In the genomic region with DNA sequence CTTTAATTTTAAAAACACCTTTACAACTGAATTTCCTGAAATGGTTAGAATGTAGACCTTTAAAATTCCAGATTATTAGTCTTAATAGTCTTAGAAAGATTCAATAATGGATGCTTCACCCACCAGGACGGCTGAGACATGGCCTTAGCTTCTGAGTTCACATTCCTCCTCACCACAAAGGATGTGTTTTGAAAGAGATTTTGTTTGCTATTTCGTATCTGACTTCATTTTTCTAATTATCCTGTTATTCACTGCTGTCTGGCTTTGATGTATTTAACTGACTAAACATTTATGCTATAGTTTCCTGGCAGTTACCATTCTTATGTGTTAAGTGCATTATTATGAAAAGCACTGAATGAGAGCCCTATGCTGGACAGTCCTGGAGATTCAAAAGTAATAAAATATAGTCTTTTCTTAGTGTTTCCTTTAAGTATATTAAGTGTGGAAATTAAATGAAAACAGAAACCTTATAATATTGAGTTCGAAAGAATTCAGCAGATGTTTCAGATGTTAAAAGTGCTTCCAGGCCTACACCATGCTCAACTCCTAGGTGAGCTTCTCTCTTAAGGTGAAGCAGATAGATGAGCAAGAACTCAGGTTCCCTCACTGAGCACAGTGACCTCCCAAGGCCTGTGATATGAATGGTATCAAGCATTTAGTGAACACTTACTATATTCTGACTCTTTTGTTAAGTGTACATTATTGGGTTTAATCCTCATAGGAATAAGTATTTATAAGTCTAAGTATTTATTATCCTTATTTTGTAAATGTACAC, we compare ENCODE assay signal across 2 cellular contexts.
TF ChIP-seq lines count a peak whose summit lies in the region.

No MANE protein-coding gene starts in this region.

TF ChIP-seq in HepG2, 621 proteins besides CTCF, POLR2A, EP300 and RAD21 (continued from another document):
- TF ChIP-seq ZNF737 (CRISPR knock-in tag; IDR thresholded peaks at IDR 0.05; ENCODE audit: borderline replicate concordance): no peak
- no peak for TF ChIP-seq AHR (CRISPR knock-in tag; IDR thresholded peaks at IDR 0.05)
- no peak for TF ChIP-seq ZNF775 (CRISPR knock-in tag; IDR thresholded peaks at IDR 0.05; ENCODE audit: borderline replicate concordance)
- TF ChIP-seq, protein P1, sequence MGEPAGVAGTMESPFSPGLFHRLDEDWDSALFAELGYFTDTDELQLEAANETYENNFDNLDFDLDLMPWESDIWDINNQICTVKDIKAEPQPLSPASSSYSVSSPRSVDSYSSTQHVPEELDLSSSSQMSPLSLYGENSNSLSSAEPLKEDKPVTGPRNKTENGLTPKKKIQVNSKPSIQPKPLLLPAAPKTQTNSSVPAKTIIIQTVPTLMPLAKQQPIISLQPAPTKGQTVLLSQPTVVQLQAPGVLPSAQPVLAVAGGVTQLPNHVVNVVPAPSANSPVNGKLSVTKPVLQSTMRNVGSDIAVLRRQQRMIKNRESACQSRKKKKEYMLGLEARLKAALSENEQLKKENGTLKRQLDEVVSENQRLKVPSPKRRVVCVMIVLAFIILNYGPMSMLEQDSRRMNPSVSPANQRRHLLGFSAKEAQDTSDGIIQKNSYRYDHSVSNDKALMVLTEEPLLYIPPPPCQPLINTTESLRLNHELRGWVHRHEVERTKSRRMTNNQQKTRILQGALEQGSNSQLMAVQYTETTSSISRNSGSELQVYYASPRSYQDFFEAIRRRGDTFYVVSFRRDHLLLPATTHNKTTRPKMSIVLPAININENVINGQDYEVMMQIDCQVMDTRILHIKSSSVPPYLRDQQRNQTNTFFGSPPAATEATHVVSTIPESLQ (CRISPR knock-in tag; conservative IDR thresholded peaks at IDR 0.05): no peak
- TF ChIP-seq, protein P2, sequence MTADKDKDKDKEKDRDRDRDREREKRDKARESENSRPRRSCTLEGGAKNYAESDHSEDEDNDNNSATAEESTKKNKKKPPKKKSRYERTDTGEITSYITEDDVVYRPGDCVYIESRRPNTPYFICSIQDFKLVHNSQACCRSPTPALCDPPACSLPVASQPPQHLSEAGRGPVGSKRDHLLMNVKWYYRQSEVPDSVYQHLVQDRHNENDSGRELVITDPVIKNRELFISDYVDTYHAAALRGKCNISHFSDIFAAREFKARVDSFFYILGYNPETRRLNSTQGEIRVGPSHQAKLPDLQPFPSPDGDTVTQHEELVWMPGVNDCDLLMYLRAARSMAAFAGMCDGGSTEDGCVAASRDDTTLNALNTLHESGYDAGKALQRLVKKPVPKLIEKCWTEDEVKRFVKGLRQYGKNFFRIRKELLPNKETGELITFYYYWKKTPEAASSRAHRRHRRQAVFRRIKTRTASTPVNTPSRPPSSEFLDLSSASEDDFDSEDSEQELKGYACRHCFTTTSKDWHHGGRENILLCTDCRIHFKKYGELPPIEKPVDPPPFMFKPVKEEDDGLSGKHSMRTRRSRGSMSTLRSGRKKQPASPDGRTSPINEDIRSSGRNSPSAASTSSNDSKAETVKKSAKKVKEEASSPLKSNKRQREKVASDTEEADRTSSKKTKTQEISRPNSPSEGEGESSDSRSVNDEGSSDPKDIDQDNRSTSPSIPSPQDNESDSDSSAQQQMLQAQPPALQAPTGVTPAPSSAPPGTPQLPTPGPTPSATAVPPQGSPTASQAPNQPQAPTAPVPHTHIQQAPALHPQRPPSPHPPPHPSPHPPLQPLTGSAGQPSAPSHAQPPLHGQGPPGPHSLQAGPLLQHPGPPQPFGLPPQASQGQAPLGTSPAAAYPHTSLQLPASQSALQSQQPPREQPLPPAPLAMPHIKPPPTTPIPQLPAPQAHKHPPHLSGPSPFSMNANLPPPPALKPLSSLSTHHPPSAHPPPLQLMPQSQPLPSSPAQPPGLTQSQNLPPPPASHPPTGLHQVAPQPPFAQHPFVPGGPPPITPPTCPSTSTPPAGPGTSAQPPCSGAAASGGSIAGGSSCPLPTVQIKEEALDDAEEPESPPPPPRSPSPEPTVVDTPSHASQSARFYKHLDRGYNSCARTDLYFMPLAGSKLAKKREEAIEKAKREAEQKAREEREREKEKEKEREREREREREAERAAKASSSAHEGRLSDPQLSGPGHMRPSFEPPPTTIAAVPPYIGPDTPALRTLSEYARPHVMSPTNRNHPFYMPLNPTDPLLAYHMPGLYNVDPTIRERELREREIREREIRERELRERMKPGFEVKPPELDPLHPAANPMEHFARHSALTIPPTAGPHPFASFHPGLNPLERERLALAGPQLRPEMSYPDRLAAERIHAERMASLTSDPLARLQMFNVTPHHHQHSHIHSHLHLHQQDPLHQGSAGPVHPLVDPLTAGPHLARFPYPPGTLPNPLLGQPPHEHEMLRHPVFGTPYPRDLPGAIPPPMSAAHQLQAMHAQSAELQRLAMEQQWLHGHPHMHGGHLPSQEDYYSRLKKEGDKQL (CRISPR knock-in tag; IDR thresholded peaks at IDR 0.05; ENCODE audit: low read depth): no peak
- no peak for TF ChIP-seq SNAI1 (CRISPR knock-in tag; IDR thresholded peaks at IDR 0.05; ENCODE audit: borderline replicate concordance)
- TF ChIP-seq ZNF230 (CRISPR knock-in tag; IDR thresholded peaks at IDR 0.05): no peak
- TF ChIP-seq, protein P3, sequence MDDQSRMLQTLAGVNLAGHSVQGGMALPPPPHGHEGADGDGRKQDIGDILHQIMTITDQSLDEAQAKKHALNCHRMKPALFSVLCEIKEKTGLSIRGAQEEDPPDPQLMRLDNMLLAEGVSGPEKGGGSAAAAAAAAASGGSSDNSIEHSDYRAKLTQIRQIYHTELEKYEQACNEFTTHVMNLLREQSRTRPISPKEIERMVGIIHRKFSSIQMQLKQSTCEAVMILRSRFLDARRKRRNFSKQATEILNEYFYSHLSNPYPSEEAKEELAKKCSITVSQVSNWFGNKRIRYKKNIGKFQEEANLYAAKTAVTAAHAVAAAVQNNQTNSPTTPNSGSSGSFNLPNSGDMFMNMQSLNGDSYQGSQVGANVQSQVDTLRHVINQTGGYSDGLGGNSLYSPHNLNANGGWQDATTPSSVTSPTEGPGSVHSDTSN (CRISPR knock-in tag; IDR thresholded peaks at IDR 0.05; ENCODE audit: borderline replicate concordance): no peak
- no peak for TF ChIP-seq ZFP36L1 (CRISPR knock-in tag; IDR thresholded peaks at IDR 0.05)
- TF ChIP-seq JUND (CRISPR knock-in tag; IDR thresholded peaks at IDR 0.05): no peak

TF ChIP-seq in WTC11, 78 proteins besides CTCF, POLR2A, EP300 and RAD21 (continued from another document):
- TF ChIP-seq, protein P4, sequence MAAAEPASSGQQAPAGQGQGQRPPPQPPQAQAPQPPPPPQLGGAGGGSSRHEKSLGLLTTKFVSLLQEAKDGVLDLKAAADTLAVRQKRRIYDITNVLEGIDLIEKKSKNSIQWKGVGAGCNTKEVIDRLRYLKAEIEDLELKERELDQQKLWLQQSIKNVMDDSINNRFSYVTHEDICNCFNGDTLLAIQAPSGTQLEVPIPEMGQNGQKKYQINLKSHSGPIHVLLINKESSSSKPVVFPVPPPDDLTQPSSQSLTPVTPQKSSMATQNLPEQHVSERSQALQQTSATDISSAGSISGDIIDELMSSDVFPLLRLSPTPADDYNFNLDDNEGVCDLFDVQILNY (CRISPR knock-in tag; IDR thresholded peaks at IDR 0.05): no peak
- TF ChIP-seq RELA (CRISPR knock-in tag; IDR thresholded peaks at IDR 0.05; ENCODE audit: borderline replicate concordance) (no peak), SMAD3 (CRISPR knock-in tag; IDR thresholded peaks at IDR 0.05; ENCODE audit: borderline replicate concordance) (no peak)
- TF ChIP-seq, protein P1 (CRISPR knock-in tag; IDR thresholded peaks at IDR 0.05): no peak
